In genomic region chr6:30816791-30817739, GRCh38 we compare ENCODE assay signal across 13 cellular contexts.
A peak's percentile ranks its signal among the peaks of the same experiment; 100 is the strongest.
DNase-seq lines count a peak whose midpoint lies in the region; ATAC-seq and TF ChIP-seq lines count a peak whose summit lies in the region.
"Had no signal": no experiment of that assay in that cellular context is flagged by ENCODE, and none has a peak within 500 bp of the region (broad histone marks: within the 10 kb centered on the region; RNA-seq: fewer than 3 reads in every experiment).

No MANE protein-coding gene starts in this region.

- H3K4me1 ChIP-seq in naive thymus-derived CD4-positive, alpha-beta T cell (ENCODE audit: control insufficient read depth in 2 of 2, insufficient read depth in 2 of 2, low read length in 2 of 2) = peaks cover 18 to 25% of the 10 kb centered on the region in 2 donors
- peaks cover 5% of the 10 kb centered on the region for H3K4me1 ChIP-seq in colonic mucosa

- H3K4me3 Mint-ChIP-seq in Calu3 (ENCODE audit: low read depth, unreplicated experiment) = no peak overlapping the region
- H3K4me3 Mint-ChIP-seq in naive thymus-derived CD4-positive, alpha-beta T cell = peak overlapping the region in 1 of 10 donors; percentile 61

- no peaks in the 10 kb centered on the region for H3K27me3 ChIP-seq in naive thymus-derived CD4-positive, alpha-beta T cell (ENCODE audit: control insufficient read depth in 2 of 2, insufficient read depth in 2 of 2, low read length in 2 of 2)
- H3K27me3 ChIP-seq in MG63 = no peaks in the 10 kb centered on the region
- no peaks in the 10 kb centered on the region for H3K27me3 ChIP-seq in colonic mucosa
- H3K27me3 ChIP-seq: gastrocnemius medialis had no signal

- no peak overlapping the region for H3K9ac ChIP-seq in colonic mucosa (ENCODE audit: low read depth in 2 of 2, low read length in 2 of 2)

- no peaks in the 10 kb centered on the region for H3K9me3 ChIP-seq in naive thymus-derived CD4-positive, alpha-beta T cell (ENCODE audit: control insufficient read depth in 2 of 3, low read length in 3 of 3)
- H3K9me3 ChIP-seq in MG63 (no peaks in the 10 kb centered on the region), colonic mucosa (no peaks in the 10 kb centered on the region)
- H3K9me3 ChIP-seq: gastrocnemius medialis had no signal

- no peaks in the 10 kb centered on the region for H3K36me3 ChIP-seq in naive thymus-derived CD4-positive, alpha-beta T cell (ENCODE audit: control insufficient read depth in 2 of 3, insufficient read depth in 3 of 3, low read length in 3 of 3)
- no peaks in the 10 kb centered on the region for H3K36me3 ChIP-seq in MG63
- H3K36me3 ChIP-seq in colonic mucosa = no peaks in the 10 kb centered on the region
- H3K36me3 ChIP-seq: gastrocnemius medialis had no signal

- no peak overlapping the region for H3K27ac ChIP-seq in naive thymus-derived CD4-positive, alpha-beta T cell (ENCODE audit: low read depth, low read length)
- H3K27ac ChIP-seq in colonic mucosa = no peak overlapping the region
- H3K27ac ChIP-seq: gastrocnemius medialis had no signal

- peak; percentile 63 for ATAC-seq in GM19463 (IDR thresholded peaks at IDR 0.05; ENCODE audit: unreplicated experiment)
- ATAC-seq in naive thymus-derived CD4-positive, alpha-beta T cell = no peak
- ATAC-seq: gastrocnemius medialis had no signal

- H3K9me3 Mint-ChIP-seq in Calu3 (ENCODE audit: low read depth, unreplicated experiment) = no peaks in the 10 kb centered on the region
- H3K9me3 Mint-ChIP-seq in naive thymus-derived CD4-positive, alpha-beta T cell = peaks cover 0 to 15% (median 0%) of the 10 kb centered on the region in 11 donors

- H3K27me3 Mint-ChIP-seq in Calu3 (ENCODE audit: unreplicated experiment) = no peaks in the 10 kb centered on the region
- no peaks in the 10 kb centered on the region for H3K27me3 Mint-ChIP-seq in naive thymus-derived CD4-positive, alpha-beta T cell

- no peak for DNase-seq in Calu3
- peak; percentile 32 to 49 for DNase-seq in activated CD4-positive, alpha-beta T cell treated with anti-CD3 and anti-CD28 coated beads, Interleukin-2, amount 50 U/mL, for 48 hours
- no peak for DNase-seq in naive thymus-derived CD4-positive, alpha-beta T cell
- no peak for DNase-seq in NCI-H1092 (lab: John Stamatoyannopoulos, UW)
- DNase-seq in MG63 = no peak
- no peak for DNase-seq in C1 segment of cervical spinal cord (lab: John Stamatoyannopoulos, UW)
- no peak for DNase-seq in colonic mucosa
- DNase-seq: central memory CD4-positive, alpha-beta T cell; gastrocnemius medialis; KBM-7; NCI-H2171 had no signal

- no TSS peak for BruUV-seq in Calu3 (replicated peaks; lab: Mats Ljungman, UMichigan)

- CTCF ChIA-PET in Calu3 (lab: Charles Lee) = no interaction called here
- CTCF ChIA-PET in naive thymus-derived CD4-positive, alpha-beta T cell (lab: Charles Lee) = no interaction called here

- H3K4me3 ChIP-seq in naive thymus-derived CD4-positive, alpha-beta T cell (ENCODE audit: low read length) = no peak overlapping the region
- H3K4me3 ChIP-seq in MG63 (no peak overlapping the region), colonic mucosa (no peak overlapping the region)
- H3K4me3 ChIP-seq: gastrocnemius medialis, lung had no signal

- POLR2A ChIA-PET in naive thymus-derived CD4-positive, alpha-beta T cell (lab: Charles Lee) = interaction anchor here (1.5 to 2.3 kb wide), 2 partner anchors 21 to 84 kb away, joined by 3 to 9 read pairs; no protein-coding TSS in a partner anchor

- H3K36me3 Mint-ChIP-seq in Calu3 (ENCODE audit: insufficient read depth, unreplicated experiment) = peaks cover 32% of the 10 kb centered on the region
- H3K36me3 Mint-ChIP-seq in naive thymus-derived CD4-positive, alpha-beta T cell = peaks cover 3 to 65% (median 13%) of the 10 kb centered on the region in 5 donors

- peaks cover 69% of the 10 kb centered on the region for H3K4me1 Mint-ChIP-seq in Calu3 (ENCODE audit: low read depth, unreplicated experiment)
- H3K4me1 Mint-ChIP-seq in naive thymus-derived CD4-positive, alpha-beta T cell = peaks cover 33 to 81% (median 76%) of the 10 kb centered on the region in 7 donors

- TF ChIP-seq CTCF in Calu3 (IDR thresholded peaks at IDR 0.05; ENCODE audit: unreplicated experiment) (no peak), colonic mucosa (IDR thresholded peaks at IDR 0.05) (no peak)

- intact Hi-C loops in Calu3 (cut with micrococcal nuclease; ENCODE audit: unreplicated experiment) (no loop called here), colonic mucosa (cut with DNase I) (no loop called here)
- intact Hi-C loops in naive thymus-derived CD4-positive, alpha-beta T cell (cut with micrococcal nuclease) = no loop called here

- peak overlapping the region; percentile 85 for H3K27ac Mint-ChIP-seq in Calu3 (ENCODE audit: unreplicated experiment)
- peak overlapping the region; percentile 19 to 94 (median 84) for H3K27ac Mint-ChIP-seq in naive thymus-derived CD4-positive, alpha-beta T cell

Comparison
In these comparisons a context has a peak if more than half of its experiments do, and no peak if none do; other contexts are left out.
1. DNase-seq: peak in activated CD4-positive, alpha-beta T cell treated with anti-CD3 and anti-CD28 coated beads, Interleukin-2, amount 50 U/mL, for 48 hours (2 of 2); none in Calu3 (single experiment), naive thymus-derived CD4-positive, alpha-beta T cell (0 of 9), NCI-H1092 (single experiment), MG63 (single experiment), C1 segment of cervical spinal cord (0 of 14) and colonic mucosa (single experiment).